Comparison of ENCODE assay signal across 8 cellular contexts in the genomic region with DNA sequence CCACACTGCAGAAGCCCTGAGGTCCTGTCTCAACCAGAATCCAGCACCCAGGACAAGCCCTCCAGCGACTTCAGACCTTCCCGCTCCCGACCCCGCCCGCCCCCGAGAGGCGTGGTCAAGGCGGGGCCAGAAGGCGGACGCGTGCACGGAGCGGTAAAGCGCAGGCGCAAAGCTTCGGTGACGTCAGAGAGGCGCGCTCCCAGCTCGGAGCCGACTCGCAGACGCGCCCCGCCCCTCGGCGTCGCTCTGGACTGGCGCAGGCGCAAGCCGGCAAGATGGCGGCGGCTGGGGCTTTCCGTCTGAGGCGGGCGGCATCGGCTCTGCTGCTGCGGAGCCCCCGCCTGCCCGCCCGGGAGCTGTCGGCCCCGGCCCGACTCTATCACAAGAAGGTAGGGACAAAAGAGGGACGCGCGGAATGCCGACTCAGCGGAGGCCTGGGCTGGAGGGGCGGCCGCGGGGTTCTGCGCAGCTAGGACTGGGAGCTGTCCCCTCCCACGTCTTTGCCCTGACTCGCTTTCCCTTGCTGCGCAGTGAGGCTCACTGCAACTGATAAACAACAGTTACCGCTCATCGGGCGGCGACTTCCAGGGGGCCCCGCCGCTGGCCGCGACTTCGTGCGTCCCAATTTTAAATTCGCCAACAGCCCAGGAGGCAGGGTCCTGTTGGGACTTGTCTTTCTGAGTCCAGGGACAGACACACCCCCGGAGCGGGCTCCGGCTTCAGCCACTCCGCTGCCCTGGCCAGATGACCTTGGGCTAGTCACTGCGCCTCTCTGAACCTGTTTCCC. TPM values are rescaled to one million over a fixed set of nuclear protein-coding genes. Genes with fewer than 3 reads are reported as not detected.
DNase-seq lines count a peak whose midpoint lies in the region; ATAC-seq, FAIRE-seq and TF ChIP-seq lines count a peak whose summit lies in the region.

A gene (plus strand): TSS at position 249 of the 787 bp plus-strand sequence. CDS start 27 bp downstream, at position 276.

- POLR2A ChIA-PET in IMR-90 (lab: Charles Lee; ENCODE audit: unreplicated experiment) (no interaction called here), OCI-LY7 (lab: Charles Lee) (interaction anchor here (0.7 to 15.0 kb wide), 6 partner anchors 13 to 214 kb away, joined by 3 to 309 read pairs (median 5); a partner anchor contains a TSS), endothelial cell of umbilical vein (lab: Charles Lee) (interaction anchor here (0.6 to 0.9 kb wide), 4 partner anchors 127 to 535 kb away, joined by 3 to 4 read pairs (median 4); a partner anchor contains a TSS)

- WGBS in IMR-90 (ENCODE audit: extremely low coverage in 2 of 2, insufficient read length in 1 of 2), 2 experiments: 0% methylated on average over 44 of the region's 72 CpGs; no CpG with 5 or more reads in 1 of the 2 experiments

- H3K9me1 ChIP-seq in IMR-90 (ENCODE audit: insufficient read depth, low read length) (peaks cover 9% of the 10 kb centered on the region; the same call in 1 of the 2 replicates), endothelial cell of umbilical vein (replicated peaks; ENCODE audit: control insufficient read depth, extremely low read depth, insufficient read depth, low read length) (no peaks in the 10 kb centered on the region)

- CTCF ChIA-PET in IMR-90 (lab: Yijun Ruan, JAX): no interaction called here
- CTCF ChIA-PET in OCI-LY7 (lab: Charles Lee; ENCODE audit: unreplicated experiment): interaction anchor here (1.2 kb wide), 1 partner anchor 56 kb away, joined by 3 read pairs; no protein-coding TSS in a partner anchor
- CTCF ChIA-PET in endothelial cell of umbilical vein (lab: Charles Lee): interaction anchor here (1.0 to 2.2 kb wide), 10 partner anchors 48 to 532 kb away, joined by 3 to 23 read pairs (median 4); no protein-coding TSS in a partner anchor

- H2BK5ac ChIP-seq in IMR-90 (ENCODE audit: low read depth, low read length, poor library complexity, severe bottlenecking): peak within 1 kb of the TSS; percentile 88

- H3K79me2 ChIP-seq in OCI-LY7 (ENCODE audit: insufficient read depth, low read depth, low read length): peaks cover 67% of the 10 kb centered on the region
- H3K79me2 ChIP-seq in endothelial cell of umbilical vein (ENCODE audit: control insufficient read depth, insufficient read depth, low read length): peaks cover 36% of the 10 kb centered on the region

- no peak within 1 kb of the TSS for H2BK20ac ChIP-seq in IMR-90 (ENCODE audit: low read depth, low read length)

- H3K23ac ChIP-seq in IMR-90 (ENCODE audit: low read depth, low read length): peak within 1 kb of the TSS; percentile 88

- TF ChIP-seq CTCF in IMR-90 (conservative IDR thresholded peaks at IDR 0.05; ENCODE audit: low read depth, low read length) (no peak), OCI-LY7 (conservative IDR thresholded peaks at IDR 0.05; ENCODE audit: low read length) (no peak), endothelial cell of umbilical vein (IDR thresholded peaks at IDR 0.05; ENCODE audit: extremely low read depth in 1 of 2, insufficient read depth in 1 of 2, low read depth in 1 of 2, low read length in 2 of 2) (no peak)

- peaks cover 28% of the 10 kb centered on the region for H3K36me3 ChIP-seq in IMR-90 (ENCODE audit: control insufficient read depth, insufficient read depth, low read length)
- peaks cover 52% of the 10 kb centered on the region for H3K36me3 ChIP-seq in OCI-LY7 (ENCODE audit: insufficient read depth, low read length)
- H3K36me3 ChIP-seq in endothelial cell of umbilical vein (ENCODE audit: control insufficient read depth in 2 of 2, extremely low read depth in 1 of 2, insufficient read depth in 2 of 2, low read length in 2 of 2): peaks cover 9 to 13% of the 10 kb centered on the region in 2 experiments

- H3K9me3 ChIP-seq in IMR-90 (ENCODE audit: control insufficient read depth, insufficient read depth, low read length): no peaks in the 10 kb centered on the region
- no peaks in the 10 kb centered on the region for H3K9me3 ChIP-seq in OCI-LY7 (ENCODE audit: low read length)
- H3K9me3 ChIP-seq in endothelial cell of umbilical vein (replicated peaks; ENCODE audit: control insufficient read depth, insufficient read depth, low read length): no peaks in the 10 kb centered on the region

- no peak for TF ChIP-seq RAD21 in IMR-90 (IDR thresholded peaks at IDR 0.05; ENCODE audit: low read length)

- peak within 1 kb of the TSS; percentile 80 for H4K91ac ChIP-seq in IMR-90 (ENCODE audit: insufficient read depth, low read depth, low read length)

- no peaks in the 10 kb centered on the region for H3K9me2 ChIP-seq in OCI-LY7 (ENCODE audit: insufficient read depth, low read length)

- peak within 1 kb of the TSS; percentile 86 for H3K4ac ChIP-seq in IMR-90 (ENCODE audit: low read depth, low read length)

- H2BK120ac ChIP-seq in IMR-90 (ENCODE audit: low read depth, low read length): peak within 1 kb of the TSS; percentile 64; the same call in 1 of the 2 replicates

- ATAC-seq in GM21529 (IDR thresholded peaks at IDR 0.05; ENCODE audit: unreplicated experiment) (peak; percentile 54), IMR-90 (ENCODE audit: low read depth) (peak; percentile 86)

- no peak within 1 kb of the TSS; the same call in 2 of the 3 replicates for H2BK15ac ChIP-seq in IMR-90 (ENCODE audit: low read depth, low read length)

- H2AFZ ChIP-seq in IMR-90 (replicated peaks; ENCODE audit: low read length, poor library complexity): peak within 1 kb of the TSS; percentile 98
- H2AFZ ChIP-seq in OCI-LY7 (ENCODE audit: low read length): peak within 1 kb of the TSS; percentile 59
- H2AFZ ChIP-seq in endothelial cell of umbilical vein (ENCODE audit: low read depth, low read length): peak within 1 kb of the TSS; percentile 77

- no TSS peak for BruUV-seq in IMR-90 (replicated peaks; lab: Mats Ljungman, UMichigan)
- no TSS peak for BruUV-seq in OCI-LY7 (replicated peaks; lab: Mats Ljungman, UMichigan)
- no TSS peak for BruUV-seq in endothelial cell of umbilical vein (replicated peaks; lab: Mats Ljungman, UMichigan)

- H2AK5ac ChIP-seq in IMR-90 (ENCODE audit: low read depth, low read length): peak within 1 kb of the TSS; percentile 59

- H3K27ac ChIP-seq in IMR-90 (ENCODE audit: insufficient read depth, low read length) (peak within 1 kb of the TSS; percentile 89), OCI-LY7 (ENCODE audit: low read depth, low read length, poor library complexity, severe bottlenecking) (peak within 1 kb of the TSS; percentile 82), endothelial cell of umbilical vein (ENCODE audit: insufficient read depth, low read depth, low read length) (peak within 1 kb of the TSS; percentile 83)

- H4K8ac ChIP-seq in IMR-90 (ENCODE audit: low read depth in 2 of 2, low read length in 2 of 2): peak within 1 kb of the TSS; percentile 80 to 97

- peak within 1 kb of the TSS; percentile 11 for H3K18ac ChIP-seq in IMR-90 (ENCODE audit: low read depth, low read length)

- FAIRE-seq in endothelial cell of umbilical vein (lab: Jason Lieb, UNC): peak; percentile 92

- H2AK9ac ChIP-seq in IMR-90 (replicated peaks; ENCODE audit: low read depth, low read length, poor library complexity): peak within 1 kb of the TSS; percentile 98

- dilution Hi-C loops in IMR-90 (cut with HindIII; ENCODE audit: low sequenced_read_pairs, unreplicated experiment): no loop called here
- dilution Hi-C loops in endothelial cell of umbilical vein (cut with MboI; ENCODE audit: extremely low pct_ligation_motif_present, low sequenced_read_pairs): no loop called here

- TF ChIP-seq POLR2A in IMR-90 (IDR thresholded peaks at IDR 0.05; ENCODE audit: low read depth, low read length) (peak; percentile 88), endothelial cell of umbilical vein (IDR thresholded peaks at IDR 0.05; ENCODE audit: low read depth, low read length) (peak; percentile 94)

- in situ Hi-C loops in IMR-90 (cut with MboI; ENCODE audit: low sequenced_read_pairs): loop anchor here (5.0 to 10.0 kb wide), 2 partner anchors 392 to 530 kb away; a partner anchor contains a TSS

- intact Hi-C loops in IMR-90 (cut with micrococcal nuclease) (loop anchor here (1.0 to 2.0 kb wide), 7 partner anchors 46 to 531 kb away; a partner anchor contains a TSS), OCI-LY7 (cut with micrococcal nuclease; ENCODE audit: unreplicated experiment) (loop anchor here (1.0 to 5.0 kb wide), 9 partner anchors 56 to 530 kb away; a partner anchor contains a TSS), endothelial cell of umbilical vein (cut with micrococcal nuclease) (loop anchor here (1.0 to 5.0 kb wide), 11 partner anchors 56 to 550 kb away; a partner anchor contains a TSS)

- H3K4me1 ChIP-seq in IMR-90 (ENCODE audit: control insufficient read depth, insufficient read depth, low read length): no peaks in the 10 kb centered on the region
- H3K4me1 ChIP-seq in OCI-LY7 (ENCODE audit: insufficient read depth, low read length, poor library complexity, severe bottlenecking): peaks cover 59% of the 10 kb centered on the region
- peaks cover 34% of the 10 kb centered on the region for H3K4me1 ChIP-seq in endothelial cell of umbilical vein (ENCODE audit: control insufficient read depth, extremely low read depth, insufficient read depth, low read length)

- H3K9ac ChIP-seq in IMR-90 (ENCODE audit: low read depth, low read length) (peak within 1 kb of the TSS; percentile 88), endothelial cell of umbilical vein (replicated peaks; ENCODE audit: extremely low read depth, insufficient read depth, low read length) (peak within 1 kb of the TSS; percentile 82)

- H3K4me2 ChIP-seq in IMR-90 (ENCODE audit: low read depth, low read length) (peak within 1 kb of the TSS; percentile 99), OCI-LY7 (ENCODE audit: low read length) (peak within 1 kb of the TSS; percentile 85), endothelial cell of umbilical vein (ENCODE audit: insufficient read depth, low read length) (peak within 1 kb of the TSS; percentile 97)

- H3K4me3 ChIP-seq in IMR-90 (ENCODE audit: insufficient read depth, low read depth, low read length) (peak within 1 kb of the TSS; percentile 92), OCI-LY7 (ENCODE audit: low read depth, low read length, poor library complexity, severe bottlenecking) (peak within 1 kb of the TSS; percentile 79), endothelial cell of umbilical vein (replicated peaks in 1 of 3; ENCODE audit: insufficient read depth in 1 of 3, low read depth in 1 of 3, low read length in 3 of 3) (peak within 1 kb of the TSS; percentile 78 to 95 (median 86))

- H3K56ac ChIP-seq in IMR-90 (ENCODE audit: extremely low read depth, insufficient read depth, low read length): peak within 1 kb of the TSS; percentile 91

- H3K14ac ChIP-seq in IMR-90 (replicated peaks; ENCODE audit: low read depth, low read length): peak within 1 kb of the TSS; percentile 93; the same call in 1 of the 2 replicates

- H4K20me1 ChIP-seq in IMR-90 (ENCODE audit: insufficient read depth, low read length) (peaks cover 23% of the 10 kb centered on the region), OCI-LY7 (ENCODE audit: insufficient read depth, low read length) (peaks cover 5% of the 10 kb centered on the region; the same call in 1 of the 2 replicates), endothelial cell of umbilical vein (replicated peaks; ENCODE audit: control insufficient read depth, extremely low read depth, insufficient read depth, low read length) (no peaks in the 10 kb centered on the region)

- H3K79me1 ChIP-seq in IMR-90 (ENCODE audit: low read depth in 1 of 2, low read length in 2 of 2): peaks cover 15 to 56% of the 10 kb centered on the region in 2 experiments

- H4K5ac ChIP-seq in IMR-90 (ENCODE audit: low read depth, low read length): peak within 1 kb of the TSS; percentile 86

- H3K27me3 ChIP-seq in IMR-90 (ENCODE audit: control insufficient read depth, insufficient read depth, low read length) (no peaks in the 10 kb centered on the region), endothelial cell of umbilical vein (ENCODE audit: control insufficient read depth in 2 of 2, insufficient read depth in 2 of 2, low read length in 2 of 2) (no peaks in the 10 kb centered on the region)

- peak; percentile 77 for DNase-seq in DMS 273 treated with DMSO at 0.1 percent for 48 hours (lab: John Stamatoyannopoulos, UW)
- peak; percentile 95 for DNase-seq in IMR-90
- peak; percentile 99 for DNase-seq in OCI-LY7 (ENCODE audit: low spot score)
- DNase-seq in activated T-cell treated with anti-CD3 and anti-CD28 coated beads for 1 hour (ENCODE audit: low read depth): peak; percentile 100
- DNase-seq in endothelial cell of umbilical vein (ENCODE audit: low read depth, low spot score): peak; percentile 96
- peak; percentile 98 for DNase-seq in midbrain (lab: John Stamatoyannopoulos, UW)
- DNase-seq in stimulated activated CD8-positive, alpha-beta memory T cell treated with anti-CD3 and anti-CD28 coated beads, Interleukin-15, amount 100 ng/mL, for 48 hours (ENCODE audit: low read depth in 2 of 2): peak; percentile 98 to 99

RNA-seq across cellular contexts. Expression of the gene that starts here (rescaled TPM):
- total RNA-seq in IMR-90 (2012; rRNA removed) (52.7 and 58.3 TPM in 2 replicates), OCI-LY7 (2022) (123 and 130 TPM in 2 replicates), endothelial cell of umbilical vein (74.8 and 75.0 TPM in 2 replicates)
- polyA plus RNA-seq in IMR-90 (2012; rRNA removed) (77.9 and 87.2 TPM in 2 replicates), endothelial cell of umbilical vein (65.0 and 78.6 TPM in 2 replicates)
- polyA plus RNA-seq in IMR-90 (2012; cell fraction: cytosol; rRNA removed): 38.1 and 73.2 TPM in 2 replicates
- polyA plus RNA-seq in IMR-90 (2012; cell fraction: nucleus; rRNA removed; ENCODE audit: low replicate concordance): 37.4 and 201 TPM in 2 replicates
- total RNA-seq in OCI-LY7 (2014; rRNA removed; shearing (Covaris generic)): 137 and 146 TPM in 2 replicates
- polyA plus RNA-seq in endothelial cell of umbilical vein (2011; cell fraction: cytosol; rRNA removed): 88.6 and 96.2 TPM in 2 replicates
- 193 and 227 TPM in 2 replicates for polyA plus RNA-seq in endothelial cell of umbilical vein (2011; cell fraction: nucleus; rRNA removed)
- polyA plus RNA-seq in endothelial cell of umbilical vein (2012): 98.1 and 134 TPM in 2 replicates
- 57.8 and 58.6 TPM in 2 replicates for polyA minus RNA-seq in endothelial cell of umbilical vein
- polyA minus RNA-seq in endothelial cell of umbilical vein (2011; cell fraction: cytosol; rRNA and poly(A)+ RNA removed): 28.8 TPM
- polyA minus RNA-seq in endothelial cell of umbilical vein (2011; cell fraction: nucleus; rRNA and poly(A)+ RNA removed): 26.9 and 38.7 TPM in 2 replicates

Comparison
In these comparisons a context has a peak if more than half of its experiments do, and no peak if none do; other contexts are left out.
1. Peak in every context shown above with its lines: DNase-seq, ATAC-seq, H3K4me3 ChIP-seq and H3K27ac ChIP-seq.